In the genomic region with DNA sequence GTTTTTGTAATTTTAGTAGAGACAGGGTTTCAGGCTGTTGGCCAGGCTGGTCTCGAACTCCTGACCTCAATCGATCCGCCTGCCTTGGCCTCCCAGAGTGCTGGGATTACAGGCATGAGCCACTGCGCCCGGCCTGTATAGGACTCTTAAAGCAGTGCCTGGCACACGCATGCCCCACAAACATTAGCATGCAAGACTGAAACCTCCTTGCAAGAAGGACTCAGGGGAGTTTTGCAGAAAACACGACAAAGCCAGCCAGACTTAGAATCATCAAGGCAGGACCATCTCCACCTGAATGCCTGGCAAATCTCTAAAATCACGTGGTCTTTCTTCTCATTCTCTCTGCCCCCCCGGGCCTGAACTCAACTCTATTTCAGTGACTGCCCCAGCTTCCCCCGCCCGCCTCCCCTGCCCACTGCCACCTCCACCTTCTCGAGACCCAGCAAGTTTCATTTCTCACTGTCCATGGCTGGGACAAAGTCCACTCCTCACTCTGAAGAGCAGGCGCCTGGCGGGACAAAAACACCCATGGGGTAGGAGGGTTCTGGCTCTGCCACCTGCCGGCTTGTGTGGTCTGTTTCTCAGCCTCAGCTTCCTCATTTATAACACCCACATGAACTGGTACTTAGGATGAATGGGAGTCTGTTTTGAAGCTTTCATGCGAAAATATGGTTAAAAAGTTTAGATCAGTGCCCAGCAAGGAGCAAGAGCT, we compare ENCODE assay signal across 10 cellular contexts. TPM values are rescaled to one million over a fixed set of nuclear protein-coding genes. Genes with fewer than 3 reads are reported as not detected.
DNase-seq lines count a peak whose midpoint lies in the region; ATAC-seq, FAIRE-seq and TF ChIP-seq lines count a peak whose summit lies in the region.
"Had no signal": no experiment of that assay in that cellular context is flagged by ENCODE, and none has a peak within 500 bp of the region (broad histone marks: within the 10 kb centered on the region; RNA-seq: fewer than 3 reads in every experiment).

No MANE protein-coding gene starts in this region.

- peaks cover 7% of the 10 kb centered on the region for H3K27me3 Mint-ChIP-seq in nephron (ENCODE audit: low read depth)

- H3K9me3 ChIP-seq in GM12878 (replicated peaks; ENCODE audit: control insufficient read depth, insufficient read depth, low read length) = no peaks in the 10 kb centered on the region; the same call in 2 of the 3 replicates
- H3K9me3 ChIP-seq: prostate gland had no signal

- peak; percentile 75 for ATAC-seq in GM12878
- no peak for ATAC-seq in activated CD4-positive, CD25-positive, alpha-beta regulatory T cell treated with anti-CD3 and anti-CD28 coated beads, Interleukin-2, amount 50 U/mL, for 24 hours

- FAIRE-seq in GM12878 (lab: Jason Lieb, UNC) = peak; percentile 88
- FAIRE-seq: colon had no signal

- DNase-seq in DMS53 (lab: John Stamatoyannopoulos, UW) (peak; percentile 57), GM12878 (ENCODE audit: low read depth, low spot score) (no peak), HCEC 1CT (no peak), NCI-H226 (no peak)
- peak; percentile 31 for DNase-seq in Jurkat, Clone E6-1 (ENCODE audit: low read depth, low spot score)
- DNase-seq in activated CD8-positive, alpha-beta memory T cell treated with anti-CD3 and anti-CD28 coated beads, Interleukin-2, amount 50 U/mL, for 4 hours = no peak

- POLR2A ChIA-PET in GM12878 (lab: Charles Lee) = interaction anchor here (0.6 to 3.4 kb wide), 12 partner anchors 9 to 1135 kb away, joined by 3 to 19 read pairs (median 4); a partner anchor contains a TSS

- intact Hi-C loops in GM12878 (cut with micrococcal nuclease; ENCODE audit: unreplicated experiment) = no loop called here

- no peaks in the 10 kb centered on the region for H3K9me3 Mint-ChIP-seq in nephron

- BruUV-seq in GM12878 (replicated peaks; lab: Mats Ljungman, UMichigan) = no TSS peak

- peaks cover 10% of the 10 kb centered on the region for H3K4me1 Mint-ChIP-seq in nephron

- TF ChIP-seq POLR2A in GM12878 (IDR thresholded peaks at IDR 0.05; ENCODE audit: low read depth, low read length) = no peak

- H3K36me3 ChIP-seq in GM12878 (ENCODE audit: control insufficient read depth in 2 of 2, insufficient read depth in 2 of 2, low read length in 1 of 2) = peaks cover 0 to 6% of the 10 kb centered on the region in 2 experiments; a peak in 3 of 4 replicates
- H3K36me3 ChIP-seq: prostate gland had no signal

- RAD21 ChIA-PET in GM12878 (lab: Charles Lee; ENCODE audit: unreplicated experiment) = interaction anchor here (0.7 to 4.4 kb wide), 12 partner anchors 16 to 111 kb away, joined by 3 to 22 read pairs (median 5); no protein-coding TSS in a partner anchor

- H3K9ac ChIP-seq in GM12878 (ENCODE audit: control insufficient read depth, insufficient read depth, low read length) = peak overlapping the region; percentile 0; the same call in 1 of the 2 replicates

- peak overlapping the region; percentile 48 to 80 (median 74) for H3K27ac Mint-ChIP-seq in nephron

- 23% methylated on average over 13 of the region's 16 CpGs for WGBS in GM12878 (ENCODE audit: insufficient coverage, insufficient replicate concordance, low lambda C conversion rate, missing lambda C conversion rate)

- peaks cover 56% of the 10 kb centered on the region for H3K79me2 ChIP-seq in GM12878 (ENCODE audit: control insufficient read depth, insufficient read depth, low read length)

- H3K27ac ChIP-seq in GM12878 (ENCODE audit: control insufficient read depth, insufficient read depth) = peak overlapping the region; percentile 33; the same call in 1 of the 2 replicates
- H3K27ac ChIP-seq: prostate gland had no signal

- H3K36me3 Mint-ChIP-seq in nephron (ENCODE audit: low read depth) = no peaks in the 10 kb centered on the region

- H3K4me3 ChIP-seq in Jurkat, Clone E6-1 (ENCODE audit: low read length) = no peak overlapping the region
- H3K4me3 ChIP-seq in GM12878 = peak overlapping the region; percentile 75
- H3K4me3 ChIP-seq: prostate gland had no signal

- H3K4me1 ChIP-seq in GM12878 (ENCODE audit: control insufficient read depth, insufficient read depth, low read length) = no peaks in the 10 kb centered on the region

- no peaks in the 10 kb centered on the region for H3K27me3 ChIP-seq in GM12878 (replicated peaks in 1 of 2; ENCODE audit: control insufficient read depth in 2 of 2, insufficient read depth in 2 of 2, low read length in 1 of 2)

- SMC1A ChIA-PET in GM12878 (lab: Charles Lee; ENCODE audit: uncharacterized antibody, unreplicated experiment) = interaction anchor here (2.8 to 6.0 kb wide), 4 partner anchors 11 to 20 kb away, joined by 11 to 30 read pairs (median 17); no protein-coding TSS in a partner anchor

- CTCF ChIA-PET in GM12878 (lab: Yijun Ruan, JAX) = interaction anchor here (0.6 to 10.6 kb wide), 9 partner anchors 9 to 83 kb away, joined by 3 to 148 read pairs (median 7); no protein-coding TSS in a partner anchor

- H3K4me3 Mint-ChIP-seq in nephron = peak overlapping the region; percentile 67 to 76 (median 74)

- peak in 1 of 2 experiments; percentile 54; a peak in 1 of 4 replicates for TF ChIP-seq EP300 in GM12878 (IDR thresholded peaks at IDR 0.05; ENCODE audit: borderline replicate concordance in 1 of 2, control insufficient read depth in 1 of 2, low read depth in 2 of 2, low read length in 2 of 2)

- in situ Hi-C loops in GM12878 (cut with MboI) = no loop called here

- no peak overlapping the region for H2AFZ ChIP-seq in GM12878 (ENCODE audit: control insufficient read depth, low read depth, low read length)

- 0 out of 2 replicates have a peak, but pooled peaks have one; percentile 4 for TF ChIP-seq RAD21 in GM12878 (IDR thresholded peaks at IDR 0.05; ENCODE audit: insufficient read depth, low read depth, low read length)

- TF ChIP-seq CTCF in GM12878 (IDR thresholded peaks at IDR 0.05 in 2 of 3, conservative IDR thresholded peaks at IDR 0.05 in 1 of 3; ENCODE audit: control insufficient read depth in 2 of 3, extremely low read depth in 1 of 3, insufficient read depth in 1 of 3, low read depth in 3 of 3, low read length in 3 of 3) (peak; percentile 16 to 39 (median 19); a peak in 2 of 6 replicates), nephron (IDR thresholded peaks at IDR 0.05; ENCODE audit: unreplicated experiment in 3 of 3) (no peak)

- peaks cover 4% of the 10 kb centered on the region; the same call in 1 of the 2 replicates for H4K20me1 ChIP-seq in GM12878 (ENCODE audit: control insufficient read depth, insufficient read depth)

- H3K4me2 ChIP-seq in GM12878 (ENCODE audit: control insufficient read depth, insufficient read depth) = peak overlapping the region; percentile 71

RNA-seq across cellular contexts. Expression of a gene that starts 2.4 kb away (rescaled TPM):
- polyA plus RNA-seq in Jurkat, Clone E6-1 (2012; ENCODE audit: insufficient read depth, insufficient read length) = 10.2 TPM
- total RNA-seq in GM12878 (2013; cell fraction: nucleolus; rRNA removed) = 18.2 and 19.6 TPM in 2 replicates
- total RNA-seq in GM12878 (2014; rRNA removed) (3.1 and 4.0 TPM in 2 replicates), GM12878 (2014; rRNA removed; fragmentation: Illumina TruSeq; extraction: Trizol) (3.8 and 4.2 TPM in 2 replicates), GM12878 (2021) (31.1 and 32.0 TPM in 2 replicates)
- polyA plus RNA-seq in GM12878 (2011; ENCODE audit: low read depth) = 5.8 TPM
- polyA plus RNA-seq in GM12878 (2011; rRNA removed) (0.84 and 2.6 TPM in 2 replicates), GM12878 (2014; fragmentation: Illumina TruSeq; extraction: Trizol) (2.7 and 6.4 TPM in 2 replicates), GM12878 (2014; fragmentation: Nextera tagmentation; extraction: Ambion mirVana) (under 1 TPM; 0.31 to 0.99 TPM), GM12878 (2014; rRNA removed) (14.1 and 19.3 TPM in 2 replicates), GM12878 (2016; fragmentation: Nextera tagmentation; extraction: Ambion mirVana) (10 to 100 TPM; 19.5 to 21.3 TPM)
- 5.2 and 7.1 TPM in 2 replicates for polyA plus RNA-seq in GM12878 (2011; cell fraction: cytosol; rRNA removed)
- polyA plus RNA-seq in GM12878 (2011; cell fraction: nucleus; rRNA removed) = 10.0 and 20.2 TPM in 2 replicates
- polyA plus RNA-seq in GM12878 (2012) = 19.8 and 26.3 TPM in 2 replicates
- 2.0 and 4.6 TPM in 2 replicates for polyA minus RNA-seq in GM12878 (2011; rRNA and poly(A)+ RNA removed)
- 8.5 and 12.0 TPM in 2 replicates for polyA minus RNA-seq in GM12878 (2011; cell fraction: cytosol; rRNA and poly(A)+ RNA removed)
- polyA minus RNA-seq in GM12878 (2011; cell fraction: nucleus; rRNA and poly(A)+ RNA removed) = 2.3 and 5.7 TPM in 2 replicates

RNA-seq across cellular contexts. Expression of a gene that starts 37.6 kb away (rescaled TPM):
- 0.86 TPM for polyA plus RNA-seq in Jurkat, Clone E6-1 (2012; ENCODE audit: insufficient read depth, insufficient read length)
- total RNA-seq in GM12878 (2013; cell fraction: nucleolus; rRNA removed) = 8.5 and 10.8 TPM in 2 replicates
- total RNA-seq in GM12878 (2014; rRNA removed) = 14.0 and 17.4 TPM in 2 replicates
- total RNA-seq in GM12878 (2014; rRNA removed; fragmentation: Illumina TruSeq; extraction: Trizol) = 5.7 and 6.9 TPM in 2 replicates
- 14.3 and 15.0 TPM in 2 replicates for total RNA-seq in GM12878 (2021)
- polyA plus RNA-seq in GM12878 (2011; ENCODE audit: low read depth) = 0.29 TPM
- 1.6 and 3.0 TPM in 2 replicates for polyA plus RNA-seq in GM12878 (2011; rRNA removed)
- polyA plus RNA-seq in GM12878 (2011; cell fraction: cytosol; rRNA removed) = 3.7 and 5.4 TPM in 2 replicates
- 8.4 TPM in 2 replicates for polyA plus RNA-seq in GM12878 (2011; cell fraction: nucleus; rRNA removed)
- 0.85 and 1.00 TPM in 2 replicates for polyA plus RNA-seq in GM12878 (2012)
- 3.5 and 4.7 TPM in 2 replicates for polyA plus RNA-seq in GM12878 (2014; fragmentation: Illumina TruSeq; extraction: Trizol)
- polyA plus RNA-seq in GM12878 (2014; fragmentation: Nextera tagmentation; extraction: Ambion mirVana) = under 1 TPM; 0.27 to 0.31 TPM
- polyA plus RNA-seq in GM12878 (2014; rRNA removed) = 9.1 and 10.7 TPM in 2 replicates
- 1 to 10 TPM; 2.4 to 2.7 TPM for polyA plus RNA-seq in GM12878 (2016; fragmentation: Nextera tagmentation; extraction: Ambion mirVana)
- 5.5 and 9.7 TPM in 2 replicates for polyA minus RNA-seq in GM12878 (2011; rRNA and poly(A)+ RNA removed)
- polyA minus RNA-seq in GM12878 (2011; cell fraction: cytosol; rRNA and poly(A)+ RNA removed) = 3.2 and 5.0 TPM in 2 replicates
- polyA minus RNA-seq in GM12878 (2011; cell fraction: nucleus; rRNA and poly(A)+ RNA removed) = 6.6 and 12.1 TPM in 2 replicates

RNA-seq across cellular contexts. Expression of a gene that starts 38.3 kb away (rescaled TPM):
- polyA plus RNA-seq in Jurkat, Clone E6-1 (2012; ENCODE audit: insufficient read depth, insufficient read length) = 29.5 TPM
- 35.0 and 37.9 TPM in 2 replicates for total RNA-seq in GM12878 (2013; cell fraction: nucleolus; rRNA removed)
- total RNA-seq in GM12878 (2014; rRNA removed) = 61.9 and 69.9 TPM in 2 replicates
- 33.7 and 35.4 TPM in 2 replicates for total RNA-seq in GM12878 (2014; rRNA removed; fragmentation: Illumina TruSeq; extraction: Trizol)
- total RNA-seq in GM12878 (2021) = 69.6 and 73.6 TPM in 2 replicates
- 23.2 TPM for polyA plus RNA-seq in GM12878 (2011; ENCODE audit: low read depth)
- 44.8 and 71.4 TPM in 2 replicates for polyA plus RNA-seq in GM12878 (2011; rRNA removed)
- 105 and 137 TPM in 2 replicates for polyA plus RNA-seq in GM12878 (2011; cell fraction: cytosol; rRNA removed)
- polyA plus RNA-seq in GM12878 (2011; cell fraction: nucleus; rRNA removed) = 38.9 and 47.7 TPM in 2 replicates
- polyA plus RNA-seq in GM12878 (2012) = 73.5 and 75.8 TPM in 2 replicates
- polyA plus RNA-seq in GM12878 (2014; fragmentation: Illumina TruSeq; extraction: Trizol) = 17.4 and 27.2 TPM in 2 replicates
- polyA plus RNA-seq in GM12878 (2014; fragmentation: Nextera tagmentation; extraction: Ambion mirVana) = 10 to 100 TPM in 1 of 2 experiments, 1 to 10 TPM in 1; 7.7 to 19.0 TPM
- polyA plus RNA-seq in GM12878 (2014; rRNA removed) = 67.0 and 77.5 TPM in 2 replicates
- polyA plus RNA-seq in GM12878 (2016; fragmentation: Nextera tagmentation; extraction: Ambion mirVana) = 10 to 100 TPM; 66.7 to 68.2 TPM
- polyA minus RNA-seq in GM12878 (2011; rRNA and poly(A)+ RNA removed) = 52.7 and 125 TPM in 2 replicates
- 55.9 and 62.5 TPM in 2 replicates for polyA minus RNA-seq in GM12878 (2011; cell fraction: cytosol; rRNA and poly(A)+ RNA removed)
- 34.0 and 44.7 TPM in 2 replicates for polyA minus RNA-seq in GM12878 (2011; cell fraction: nucleus; rRNA and poly(A)+ RNA removed)

Comparison
In these comparisons a context has a peak if more than half of its experiments do, and no peak if none do; other contexts are left out.
1. DNase-seq: peak in DMS53 (single experiment) and Jurkat, Clone E6-1 (single experiment); none in GM12878 (single experiment), HCEC 1CT (single experiment), activated CD8-positive, alpha-beta memory T cell treated with anti-CD3 and anti-CD28 coated beads, Interleukin-2, amount 50 U/mL, for 4 hours (single experiment) and NCI-H226 (single experiment).
2. CTCF ChIP-seq: peak in GM12878 (3 of 3); none in nephron (0 of 3).